Comparison of ENCODE assay signal across 19 cellular contexts in genomic region chr10:29929006-29929405, GRCh38.
"Had no signal": no experiment of that assay in that cellular context is flagged by ENCODE, and none has a peak within 500 bp of the region (broad histone marks: within the 10 kb centered on the region; RNA-seq: fewer than 3 reads in every experiment).

No MANE protein-coding gene starts in this region.

- DNase-seq: dermis blood vessel endothelial cell; dorsolateral prefrontal cortex; effector CD4-positive, alpha-beta T cell; effector memory CD4-positive, alpha-beta T cell; foreskin keratinocyte; heart left ventricle; hypothalamus; immature natural killer cell; islet precursor cell; kidney; kidney glomerular epithelial cell; left colon; left lung; left ventricle myocardium superior; lower lobe of right lung; mesendoderm; midbrain had no signal

- H3K4me1 Mint-ChIP-seq: immature natural killer cell, memory B cell had no signal

- H3K9me3 Mint-ChIP-seq: immature natural killer cell had no signal

- H3K36me3 Mint-ChIP-seq: immature natural killer cell, memory B cell had no signal

- H3K4me3 Mint-ChIP-seq: immature natural killer cell, memory B cell had no signal

- H3K27ac Mint-ChIP-seq: immature natural killer cell, memory B cell had no signal

- H3K27me3 Mint-ChIP-seq: memory B cell had no signal

- ATAC-seq: foreskin keratinocyte, gastroesophageal sphincter, heart left ventricle, left colon, left lung, left ventricle myocardium superior, lower lobe of right lung had no signal
